ENCODE assay signal across 8 cellular contexts in the genomic region with DNA sequence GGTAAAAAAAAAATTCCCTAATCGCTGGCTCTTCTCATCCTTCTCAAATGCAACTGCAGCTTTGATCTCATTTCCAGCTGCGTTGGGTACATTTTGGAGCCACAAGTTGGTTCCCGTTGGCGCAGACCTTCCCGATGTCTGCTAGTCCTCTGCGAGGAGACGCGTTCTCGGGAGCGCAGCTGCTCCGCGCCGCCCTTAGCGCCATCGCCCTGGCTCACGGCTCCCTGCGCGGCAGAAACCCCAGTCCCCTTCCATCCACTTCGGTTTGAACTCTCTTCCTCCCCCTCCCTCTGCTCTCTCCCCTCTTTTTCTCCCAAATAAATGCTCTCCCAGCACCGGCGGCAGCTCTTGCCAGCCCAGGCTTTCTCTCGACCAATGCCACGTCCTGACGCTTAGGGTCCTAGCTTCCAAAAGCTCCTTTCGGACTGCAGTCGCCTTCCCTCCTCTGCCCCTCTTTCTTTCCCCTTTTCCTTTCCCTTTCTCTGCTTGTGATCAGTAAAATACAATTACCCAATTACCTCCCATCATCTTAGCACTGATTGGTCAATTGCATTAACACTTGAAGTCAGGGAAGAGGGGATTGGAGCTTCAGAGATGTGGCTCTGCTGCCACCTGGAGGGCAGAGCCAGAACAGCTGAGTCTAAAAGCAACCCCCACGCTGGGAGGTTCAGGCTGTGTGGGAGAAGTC.
A peak's percentile ranks its signal among the peaks of the same experiment; 100 is the strongest.
DNase-seq lines count a peak whose midpoint lies in the region; ATAC-seq and TF ChIP-seq lines count a peak whose summit lies in the region.

No MANE protein-coding gene starts in this region.

- peak; percentile 85 for ATAC-seq in GM21737 (IDR thresholded peaks at IDR 0.05; ENCODE audit: unreplicated experiment)

- no peak overlapping the region for H3K27ac Mint-ChIP-seq in IgD-negative memory B cell

- peak overlapping the region; percentile 69 for H3K4me3 ChIP-seq in iPS-18c (ENCODE audit: insufficient read depth, low read depth, low read length)
- H3K4me3 ChIP-seq in sigmoid colon: peak overlapping the region; percentile 49 to 62 (median 56)

- in situ Hi-C loops in T47D (cut with HindIII; ENCODE audit: low pct_unique_long_range_greater_than_20kb, low sequenced_read_pairs): no loop called here

- no peaks in the 10 kb centered on the region for H3K27me3 ChIP-seq in sigmoid colon

- H3K4me3 Mint-ChIP-seq in IgD-negative memory B cell: peak overlapping the region in 3 of 4 donors; percentile 22 to 49 (median 38)

- peak overlapping the region; percentile 67 to 73 (median 72) for H3K27ac ChIP-seq in sigmoid colon

- TF ChIP-seq POLR2A in sigmoid colon (IDR thresholded peaks at IDR 0.05): no peak

- peaks cover 0 to 17% (median 13%) of the 10 kb centered on the region in 4 donors for H3K4me1 ChIP-seq in sigmoid colon

- intact Hi-C loops in sigmoid colon (cut with DNase I): loop anchor here (5.0 to 10.0 kb wide), 2 partner anchors 161 to 919 kb away; no protein-coding TSS in a partner anchor

- H3K9me3 ChIP-seq in iPS-18c (ENCODE audit: control insufficient read depth, insufficient read depth, low read length) (no peaks in the 10 kb centered on the region), sigmoid colon (no peaks in the 10 kb centered on the region)

- H3K4me1 Mint-ChIP-seq in IgD-negative memory B cell: peaks cover 0 to 2% (median 0%) of the 10 kb centered on the region in 3 donors

- TF ChIP-seq CTCF in sigmoid colon (IDR thresholded peaks at IDR 0.05): peak; percentile 82 to 93 (median 89)

- H3K36me3 Mint-ChIP-seq in IgD-negative memory B cell: peaks cover 1% of the 10 kb centered on the region

- H3K9me3 Mint-ChIP-seq in IgD-negative memory B cell: no peaks in the 10 kb centered on the region

- H3K36me3 ChIP-seq in sigmoid colon: no peaks in the 10 kb centered on the region

- no peak for TF ChIP-seq EP300 in sigmoid colon (IDR thresholded peaks at IDR 0.05)

- peaks cover 16% of the 10 kb centered on the region for H3K27me3 Mint-ChIP-seq in IgD-negative memory B cell

- peak; percentile 11 for DNase-seq in NCI-H2107 treated with DMSO at 0.1 percent for 48 hours (lab: John Stamatoyannopoulos, UW; ENCODE audit: unreplicated experiment)
- no peak for DNase-seq in NCI-H2107 (lab: John Stamatoyannopoulos, UW)
- DNase-seq in RKO (ENCODE audit: low spot score): peak; percentile 58
- DNase-seq in T47D (ENCODE audit: low read depth in 1 of 2, low spot score in 1 of 2): peak; percentile 86 to 90
- DNase-seq in sigmoid colon: peak; percentile 80

- 3 to 13% methylated on average over 27 of the region's 27 CpGs for WGBS in sigmoid colon, 2 donors
